39 cellular contexts compared by ENCODE assay signal in the genomic region with DNA sequence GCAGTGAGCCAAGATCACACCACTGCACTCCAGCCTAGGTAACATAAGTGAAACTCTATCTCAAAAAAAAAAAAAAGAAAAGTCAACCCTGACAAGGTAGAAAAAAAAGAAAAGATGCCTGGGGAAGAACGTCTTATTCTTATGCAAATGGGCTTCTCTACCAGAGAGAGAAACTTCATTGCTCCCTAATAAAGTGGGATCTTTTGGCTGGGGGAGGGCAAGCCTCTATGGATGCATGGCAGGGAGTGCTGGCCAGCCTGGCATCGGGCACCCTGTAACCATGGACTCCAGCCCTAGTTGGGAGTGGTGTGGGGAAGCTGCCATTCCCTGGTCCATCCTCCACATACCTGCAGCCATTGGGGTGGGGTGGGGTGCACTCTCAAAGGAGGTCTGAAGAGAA. TPM values are rescaled to one million over a fixed set of nuclear protein-coding genes. Genes with fewer than 3 reads are reported as not detected.
"Had no signal": no experiment of that assay in that cellular context is flagged by ENCODE, and none has a peak within 500 bp of the region (broad histone marks: within the 10 kb centered on the region; RNA-seq: fewer than 3 reads in every experiment).

No MANE protein-coding gene starts in this region.

- H3K4me2 ChIP-seq: KMS-11 had no signal

- H3K27ac ChIP-seq: KMS-11 had no signal

- H3K27me3 ChIP-seq: MG63 had no signal

- H3K4me3 ChIP-seq: MG63 had no signal

- H3K36me3 ChIP-seq: MG63 had no signal

- H3K9me3 ChIP-seq: MG63 had no signal

- DNase-seq: Karpas-422, Kasumi-1, KG1, MG63, MM.1S, MV-4-11, NCI-H1048, NCI-H1092, NCI-H1092 treated with DMSO at 0.1 percent for 48 hours, NCI-H1105, NCI-H1105 treated with DMSO at 0.1 percent for 48 hours, NCI-H1417, NCI-H1417 treated with DMSO at 0.1 percent for 48 hours, NCI-H1436, NCI-H1436 treated with DMSO at 0.1 percent for 48 hours, NCI-H146, NCI-H1694, NCI-H1694 treated with DMSO at 0.1 percent for 48 hours, NCI-H187, NCI-H187 treated with DMSO at 0.1 percent for 48 hours, NCI-H1930, NCI-H2029, NCI-H2029 treated with DMSO at 0.1 percent for 48 hours, NCI-H2081, NCI-H2081 treated with DMSO at 0.1 percent for 48 hours, NCI-H2107, NCI-H2171, NCI-H2171 treated with DMSO at 0.1 percent for 48 hours, NCI-H2227 treated with DMSO at 0.1 percent for 48 hours, NCI-H226, NCI-H345, NCI-H446, NCI-H446 treated with DMSO at 0.1 percent for 48 hours, NCI-H510A had no signal

- H3K9ac ChIP-seq: KMS-11 had no signal

RNA-seq across cellular contexts. Expression of a gene that starts 30.7 kb away (rescaled TPM):
- total RNA-seq: LHCN-M2, M059J, MCF 10A, NCI-H460 had no signal
